ENCODE assay signal across 1 cellular context in the genomic region with DNA sequence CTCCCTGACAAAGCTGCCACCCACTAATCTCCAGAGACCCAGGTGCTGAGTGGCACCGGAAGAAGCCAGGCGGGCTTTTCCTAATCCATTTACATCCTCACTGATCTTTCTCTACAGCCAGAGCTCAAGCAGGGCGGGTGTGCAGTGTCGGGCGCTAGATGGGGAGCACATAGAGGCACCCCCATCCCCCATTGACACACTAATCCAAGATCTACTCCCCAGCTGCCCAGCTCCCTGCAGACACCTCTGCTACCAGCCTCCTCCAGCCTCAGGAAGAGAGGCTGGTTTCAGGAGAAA.
TF ChIP-seq lines count a peak whose summit lies in the region.

No MANE protein-coding gene starts in this region.

TF ChIP-seq in GM23338, 12 proteins besides CTCF, POLR2A, EP300 and RAD21:
- TF ChIP-seq ZNF114 (CRISPR knock-in tag; IDR thresholded peaks at IDR 0.05) (no peak), NANOG (IDR thresholded peaks at IDR 0.05; ENCODE audit: borderline replicate concordance) (no peak), JUNB (IDR thresholded peaks at IDR 0.05; ENCODE audit: unreplicated experiment) (no peak), CREB1 (CRISPR knock-in tag; IDR thresholded peaks at IDR 0.05; ENCODE audit: low read depth) (no peak), EZH2 (IDR thresholded peaks at IDR 0.05; ENCODE audit: low read depth, unreplicated experiment) (no peak), STAT1 (IDR thresholded peaks at IDR 0.05; ENCODE audit: unreplicated experiment) (no peak), POLR2AphosphoS5 (IDR thresholded peaks at IDR 0.05; ENCODE audit: low read depth) (no peak), ZNF331 (CRISPR knock-in tag; IDR thresholded peaks at IDR 0.05; ENCODE audit: low read depth) (no peak), EZH2phosphoT487 (IDR thresholded peaks at IDR 0.05; ENCODE audit: unreplicated experiment) (no peak)
- TF ChIP-seq, protein P1, sequence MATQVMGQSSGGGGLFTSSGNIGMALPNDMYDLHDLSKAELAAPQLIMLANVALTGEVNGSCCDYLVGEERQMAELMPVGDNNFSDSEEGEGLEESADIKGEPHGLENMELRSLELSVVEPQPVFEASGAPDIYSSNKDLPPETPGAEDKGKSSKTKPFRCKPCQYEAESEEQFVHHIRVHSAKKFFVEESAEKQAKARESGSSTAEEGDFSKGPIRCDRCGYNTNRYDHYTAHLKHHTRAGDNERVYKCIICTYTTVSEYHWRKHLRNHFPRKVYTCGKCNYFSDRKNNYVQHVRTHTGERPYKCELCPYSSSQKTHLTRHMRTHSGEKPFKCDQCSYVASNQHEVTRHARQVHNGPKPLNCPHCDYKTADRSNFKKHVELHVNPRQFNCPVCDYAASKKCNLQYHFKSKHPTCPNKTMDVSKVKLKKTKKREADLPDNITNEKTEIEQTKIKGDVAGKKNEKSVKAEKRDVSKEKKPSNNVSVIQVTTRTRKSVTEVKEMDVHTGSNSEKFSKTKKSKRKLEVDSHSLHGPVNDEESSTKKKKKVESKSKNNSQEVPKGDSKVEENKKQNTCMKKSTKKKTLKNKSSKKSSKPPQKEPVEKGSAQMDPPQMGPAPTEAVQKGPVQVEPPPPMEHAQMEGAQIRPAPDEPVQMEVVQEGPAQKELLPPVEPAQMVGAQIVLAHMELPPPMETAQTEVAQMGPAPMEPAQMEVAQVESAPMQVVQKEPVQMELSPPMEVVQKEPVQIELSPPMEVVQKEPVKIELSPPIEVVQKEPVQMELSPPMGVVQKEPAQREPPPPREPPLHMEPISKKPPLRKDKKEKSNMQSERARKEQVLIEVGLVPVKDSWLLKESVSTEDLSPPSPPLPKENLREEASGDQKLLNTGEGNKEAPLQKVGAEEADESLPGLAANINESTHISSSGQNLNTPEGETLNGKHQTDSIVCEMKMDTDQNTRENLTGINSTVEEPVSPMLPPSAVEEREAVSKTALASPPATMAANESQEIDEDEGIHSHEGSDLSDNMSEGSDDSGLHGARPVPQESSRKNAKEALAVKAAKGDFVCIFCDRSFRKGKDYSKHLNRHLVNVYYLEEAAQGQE (IDR thresholded peaks at IDR 0.05; ENCODE audit: unreplicated experiment) = no peak
- TF ChIP-seq, protein P2, sequence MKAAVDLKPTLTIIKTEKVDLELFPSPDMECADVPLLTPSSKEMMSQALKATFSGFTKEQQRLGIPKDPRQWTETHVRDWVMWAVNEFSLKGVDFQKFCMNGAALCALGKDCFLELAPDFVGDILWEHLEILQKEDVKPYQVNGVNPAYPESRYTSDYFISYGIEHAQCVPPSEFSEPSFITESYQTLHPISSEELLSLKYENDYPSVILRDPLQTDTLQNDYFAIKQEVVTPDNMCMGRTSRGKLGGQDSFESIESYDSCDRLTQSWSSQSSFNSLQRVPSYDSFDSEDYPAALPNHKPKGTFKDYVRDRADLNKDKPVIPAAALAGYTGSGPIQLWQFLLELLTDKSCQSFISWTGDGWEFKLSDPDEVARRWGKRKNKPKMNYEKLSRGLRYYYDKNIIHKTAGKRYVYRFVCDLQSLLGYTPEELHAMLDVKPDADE (IDR thresholded peaks at IDR 0.05) = no peak
- TF ChIP-seq, protein P3, sequence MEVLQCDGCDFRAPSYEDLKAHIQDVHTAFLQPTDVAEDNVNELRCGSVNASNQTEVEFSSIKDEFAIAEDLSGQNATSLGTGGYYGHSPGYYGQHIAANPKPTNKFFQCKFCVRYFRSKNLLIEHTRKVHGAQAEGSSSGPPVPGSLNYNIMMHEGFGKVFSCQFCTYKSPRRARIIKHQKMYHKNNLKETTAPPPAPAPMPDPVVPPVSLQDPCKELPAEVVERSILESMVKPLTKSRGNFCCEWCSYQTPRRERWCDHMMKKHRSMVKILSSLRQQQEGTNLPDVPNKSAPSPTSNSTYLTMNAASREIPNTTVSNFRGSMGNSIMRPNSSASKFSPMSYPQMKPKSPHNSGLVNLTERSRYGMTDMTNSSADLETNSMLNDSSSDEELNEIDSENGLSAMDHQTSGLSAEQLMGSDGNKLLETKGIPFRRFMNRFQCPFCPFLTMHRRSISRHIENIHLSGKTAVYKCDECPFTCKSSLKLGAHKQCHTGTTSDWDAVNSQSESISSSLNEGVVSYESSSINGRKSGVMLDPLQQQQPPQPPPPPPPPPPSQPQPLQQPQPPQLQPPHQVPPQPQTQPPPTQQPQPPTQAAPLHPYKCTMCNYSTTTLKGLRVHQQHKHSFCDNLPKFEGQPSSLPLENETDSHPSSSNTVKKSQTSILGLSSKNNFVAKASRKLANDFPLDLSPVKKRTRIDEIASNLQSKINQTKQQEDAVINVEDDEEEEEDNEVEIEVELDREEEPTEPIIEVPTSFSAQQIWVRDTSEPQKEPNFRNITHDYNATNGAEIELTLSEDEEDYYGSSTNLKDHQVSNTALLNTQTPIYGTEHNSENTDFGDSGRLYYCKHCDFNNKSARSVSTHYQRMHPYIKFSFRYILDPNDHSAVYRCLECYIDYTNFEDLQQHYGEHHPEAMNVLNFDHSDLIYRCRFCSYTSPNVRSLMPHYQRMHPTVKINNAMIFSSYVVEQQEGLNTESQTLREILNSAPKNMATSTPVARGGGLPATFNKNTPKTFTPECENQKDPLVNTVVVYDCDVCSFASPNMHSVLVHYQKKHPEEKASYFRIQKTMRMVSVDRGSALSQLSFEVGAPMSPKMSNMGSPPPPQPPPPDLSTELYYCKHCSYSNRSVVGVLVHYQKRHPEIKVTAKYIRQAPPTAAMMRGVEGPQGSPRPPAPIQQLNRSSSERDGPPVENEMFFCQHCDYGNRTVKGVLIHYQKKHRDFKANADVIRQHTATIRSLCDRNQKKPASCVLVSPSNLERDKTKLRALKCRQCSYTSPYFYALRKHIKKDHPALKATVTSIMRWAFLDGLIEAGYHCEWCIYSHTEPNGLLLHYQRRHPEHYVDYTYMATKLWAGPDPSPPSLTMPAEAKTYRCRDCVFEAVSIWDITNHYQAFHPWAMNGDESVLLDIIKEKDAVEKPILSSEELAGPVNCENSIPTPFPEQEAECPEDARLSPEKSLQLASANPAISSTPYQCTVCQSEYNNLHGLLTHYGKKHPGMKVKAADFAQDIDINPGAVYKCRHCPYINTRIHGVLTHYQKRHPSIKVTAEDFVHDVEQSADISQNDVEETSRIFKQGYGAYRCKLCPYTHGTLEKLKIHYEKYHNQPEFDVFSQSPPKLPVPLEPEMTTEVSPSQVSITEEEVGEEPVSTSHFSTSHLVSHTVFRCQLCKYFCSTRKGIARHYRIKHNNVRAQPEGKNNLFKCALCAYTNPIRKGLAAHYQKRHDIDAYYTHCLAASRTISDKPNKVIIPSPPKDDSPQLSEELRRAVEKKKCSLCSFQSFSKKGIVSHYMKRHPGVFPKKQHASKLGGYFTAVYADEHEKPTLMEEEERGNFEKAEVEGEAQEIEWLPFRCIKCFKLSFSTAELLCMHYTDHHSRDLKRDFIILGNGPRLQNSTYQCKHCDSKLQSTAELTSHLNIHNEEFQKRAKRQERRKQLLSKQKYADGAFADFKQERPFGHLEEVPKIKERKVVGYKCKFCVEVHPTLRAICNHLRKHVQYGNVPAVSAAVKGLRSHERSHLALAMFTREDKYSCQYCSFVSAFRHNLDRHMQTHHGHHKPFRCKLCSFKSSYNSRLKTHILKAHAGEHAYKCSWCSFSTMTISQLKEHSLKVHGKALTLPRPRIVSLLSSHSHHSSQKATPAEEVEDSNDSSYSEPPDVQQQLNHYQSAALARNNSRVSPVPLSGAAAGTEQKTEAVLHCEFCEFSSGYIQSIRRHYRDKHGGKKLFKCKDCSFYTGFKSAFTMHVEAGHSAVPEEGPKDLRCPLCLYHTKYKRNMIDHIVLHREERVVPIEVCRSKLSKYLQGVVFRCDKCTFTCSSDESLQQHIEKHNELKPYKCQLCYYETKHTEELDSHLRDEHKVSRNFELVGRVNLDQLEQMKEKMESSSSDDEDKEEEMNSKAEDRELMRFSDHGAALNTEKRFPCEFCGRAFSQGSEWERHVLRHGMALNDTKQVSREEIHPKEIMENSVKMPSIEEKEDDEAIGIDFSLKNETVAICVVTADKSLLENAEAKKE (CRISPR knock-in tag; IDR thresholded peaks at IDR 0.05) = no peak
